ENCODE assay signal across 1 cellular context in genomic region chr17:45394913-45395568, GRCh38.
TF ChIP-seq lines count a peak whose summit lies in the region.

No MANE protein-coding gene starts in this region.

TF ChIP-seq in K562, 482 proteins besides CTCF, POLR2A, EP300 and RAD21 (continued from another document and continues in another):
- TF ChIP-seq ZSCAN29 (IDR thresholded peaks at IDR 0.05) (peak; percentile 97), AFF1 (IDR thresholded peaks at IDR 0.05; ENCODE audit: low read depth in 1 of 2, partially characterized antibody in 2 of 2) (peak; percentile 35 to 68), MITF (IDR thresholded peaks at IDR 0.05) (peak; percentile 28; the same call in 1 of the 2 replicates), POLR2H (tag; IDR thresholded peaks at IDR 0.05; ENCODE audit: low read depth) (no peak), GMEB1 (CRISPR knock-in tag; IDR thresholded peaks at IDR 0.05) (no peak), SNIP1 (IDR thresholded peaks at IDR 0.05; ENCODE audit: low read depth) (no peak), FOXP4 (CRISPR knock-in tag; IDR thresholded peaks at IDR 0.05; ENCODE audit: borderline replicate concordance) (no peak), E2F1 (CRISPR knock-in tag; IDR thresholded peaks at IDR 0.05) (no peak), ZBED1 (IDR thresholded peaks at IDR 0.05) (no peak), ZNF79 (CRISPR knock-in tag; IDR thresholded peaks at IDR 0.05; ENCODE audit: low read depth) (no peak), RBM22 (IDR thresholded peaks at IDR 0.05; ENCODE audit: low read depth, low read length, poor library complexity, severe bottlenecking) (no peak), RBM14 (IDR thresholded peaks at IDR 0.05; ENCODE audit: borderline replicate concordance, insufficient read depth, low read depth, low read length) (no peak), SNAPC5 (CRISPR knock-in tag; IDR thresholded peaks at IDR 0.05) (no peak), ZNF830 (CRISPR knock-in tag; IDR thresholded peaks at IDR 0.05) (no peak), DPF2 (IDR thresholded peaks at IDR 0.05) (peak; percentile 90), BRD4 (IDR thresholded peaks at IDR 0.05) (0 out of 2 replicates have a peak, but pooled peaks have one; percentile 32), PHTF2 (CRISPR knock-in tag; IDR thresholded peaks at IDR 0.05) (no peak), ERF (CRISPR knock-in tag; IDR thresholded peaks at IDR 0.05) (no peak), HSF4 (CRISPR knock-in tag; IDR thresholded peaks at IDR 0.05; ENCODE audit: borderline replicate concordance) (no peak), ZNF639 (CRISPR knock-in tag; conservative IDR thresholded peaks at IDR 0.05 in 1 of 2, IDR thresholded peaks at IDR 0.05 in 1 of 2) (no peak), RBBP5 (IDR thresholded peaks at IDR 0.05; ENCODE audit: borderline replicate concordance, insufficient read depth, low read length, poor library complexity, severe bottlenecking) (no peak), E4F1 (CRISPR knock-in tag; IDR thresholded peaks at IDR 0.05; ENCODE audit: borderline replicate concordance) (no peak), ZNF174 (CRISPR knock-in tag; IDR thresholded peaks at IDR 0.05) (no peak), BHLHE40 (IDR thresholded peaks at IDR 0.05; ENCODE audit: low read length) (peak; percentile 14; the same call in 1 of the 2 replicates), NRF1 (conservative IDR thresholded peaks at IDR 0.05 in 1 of 2, IDR thresholded peaks at IDR 0.05 in 1 of 2) (peak; percentile 40 to 51; a peak in 2 of 4 replicates), GTF2E2 (tag; IDR thresholded peaks at IDR 0.05) (no peak), SMAD4 (CRISPR knock-in tag; conservative IDR thresholded peaks at IDR 0.05) (0 out of 2 replicates have a peak, but pooled peaks have one; percentile 27), GTF2F1 (IDR thresholded peaks at IDR 0.05; ENCODE audit: low read depth, low read length) (no peak), CTCFL (IDR thresholded peaks at IDR 0.05; ENCODE audit: borderline replicate concordance, insufficient read depth, low read depth, low read length, poor library complexity, severe bottlenecking) (no peak), SMC3 (conservative IDR thresholded peaks at IDR 0.05; ENCODE audit: insufficient read depth, low read depth, low read length) (peak; percentile 76), XRCC4 (IDR thresholded peaks at IDR 0.05; ENCODE audit: extremely low read depth, insufficient read depth, insufficient read length) (no peak), FOXK2 (conservative IDR thresholded peaks at IDR 0.05 in 1 of 2, IDR thresholded peaks at IDR 0.05 in 1 of 2; ENCODE audit: low read depth in 2 of 2) (0 out of 4 replicates have a peak, but pooled peaks have one; percentile 22 to 25), ZNF280B (CRISPR knock-in tag; IDR thresholded peaks at IDR 0.05) (no peak), CBFA2T2 (conservative IDR thresholded peaks at IDR 0.05) (peak; percentile 75), ARHGAP35 (IDR thresholded peaks at IDR 0.05; ENCODE audit: partially characterized antibody) (no peak), TCFL5 (CRISPR knock-in tag; conservative IDR thresholded peaks at IDR 0.05) (no peak), USF2 (CRISPR knock-in tag; IDR thresholded peaks at IDR 0.05) (no peak), ZBTB2 (IDR thresholded peaks at IDR 0.05) (peak; percentile 81; the same call in 1 of the 2 replicates), SIX5 (IDR thresholded peaks at IDR 0.05; ENCODE audit: borderline replicate concordance in 1 of 2, insufficient read depth in 1 of 2, low read depth in 1 of 2, low read length in 2 of 2) (no peak)
